28 cellular contexts compared by ENCODE assay signal in the genomic region with DNA sequence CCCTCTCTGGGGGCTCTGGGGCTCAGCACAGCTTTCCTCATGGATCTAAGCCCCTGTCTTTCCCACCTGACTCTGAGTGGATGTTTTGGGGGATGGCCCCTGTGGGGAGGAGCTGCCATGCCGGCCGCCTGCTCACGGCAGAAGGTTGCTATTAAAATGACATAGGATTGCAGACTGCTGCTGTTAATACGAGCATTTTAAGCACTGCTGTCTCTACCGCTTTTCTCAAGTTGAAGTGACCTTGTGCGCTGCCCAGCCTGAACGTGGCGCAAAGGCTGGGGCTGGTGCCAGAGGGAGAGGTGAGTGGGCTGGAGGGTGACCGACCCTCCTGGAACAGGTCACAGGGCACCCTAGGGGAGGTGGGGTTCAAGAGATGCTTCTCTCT. TPM values are rescaled to one million over a fixed set of nuclear protein-coding genes. Genes with fewer than 3 reads are reported as not detected.
DNase-seq lines count a peak whose midpoint lies in the region; ATAC-seq and TF ChIP-seq lines count a peak whose summit lies in the region.
"Had no signal": no experiment of that assay in that cellular context is flagged by ENCODE, and none has a peak within 500 bp of the region (broad histone marks: within the 10 kb centered on the region; RNA-seq: fewer than 3 reads in every experiment).

No MANE protein-coding gene starts in this region.

- no peak overlapping the region for H3K14ac ChIP-seq in neuronal stem cell (ENCODE audit: low read length)

- H3K9ac ChIP-seq in neuronal stem cell (ENCODE audit: low read depth, low read length, poor library complexity), result no peak overlapping the region
- H3K9ac ChIP-seq: BLaER1 had no signal

- intact Hi-C loops in posterior vena cava (cut with DNase I) (no loop called here), A673 (cut with micrococcal nuclease; ENCODE audit: unreplicated experiment) (no loop called here)

- BruUV-seq in A673 (replicated peaks; lab: Mats Ljungman, UMichigan), result no TSS peak

- H2BK5ac ChIP-seq in neuronal stem cell (ENCODE audit: low read length), result no peak overlapping the region

- POLR2A ChIA-PET in A673 (lab: Charles Lee; ENCODE audit: low non-redundant PET), result no interaction called here

- peak overlapping the region; percentile 77 for H3K23ac ChIP-seq in neuronal stem cell (ENCODE audit: low read depth, low read length, poor library complexity)

- no peaks in the 10 kb centered on the region for H3K27me3 ChIP-seq in RWPE2 (ENCODE audit: insufficient read depth, poor library complexity, severe bottlenecking)
- peaks cover 0 to 17% (median 0%) of the 10 kb centered on the region in 3 experiments for H3K27me3 ChIP-seq in neuronal stem cell (ENCODE audit: control insufficient read depth in 3 of 3, insufficient read depth in 3 of 3, low read depth in 1 of 3, low read length in 3 of 3)
- peaks cover 42% of the 10 kb centered on the region for H3K27me3 ChIP-seq in A673 (replicated peaks; ENCODE audit: insufficient read depth, low read depth, low read length, poor library complexity)
- H3K27me3 ChIP-seq: BE2C, BLaER1 had no signal

- no peak overlapping the region for H2AFZ ChIP-seq in neuronal stem cell (ENCODE audit: low read length)

- no peak for ATAC-seq in RWPE2 (ENCODE audit: low read depth)
- ATAC-seq: A549, GM12878 had no signal

- H3K4me3 ChIP-seq in RWPE2 (ENCODE audit: severe bottlenecking) (no peak overlapping the region), neuronal stem cell (ENCODE audit: low read length in 2 of 2) (no peak overlapping the region), coronary artery (no peak overlapping the region), A673 (ENCODE audit: low read depth, low read length, poor library complexity, severe bottlenecking) (no peak overlapping the region)
- H3K4me3 ChIP-seq: A549, BLaER1, GM12878 had no signal

- H3K27ac ChIP-seq in RWPE2 (ENCODE audit: poor library complexity, severe bottlenecking), result no peak overlapping the region
- H3K27ac ChIP-seq in neuronal stem cell (replicated peaks; ENCODE audit: low read length), result no peak overlapping the region
- no peak overlapping the region for H3K27ac ChIP-seq in coronary artery
- H3K27ac ChIP-seq in A673 (ENCODE audit: low read depth, low read length, poor library complexity, severe bottlenecking), result no peak overlapping the region
- H3K27ac ChIP-seq: 22Rv1, A549, BLaER1 had no signal

- H3K4me1 ChIP-seq in RWPE2 (ENCODE audit: insufficient read depth, poor library complexity, severe bottlenecking) (no peaks in the 10 kb centered on the region), neuronal stem cell (ENCODE audit: control insufficient read depth in 2 of 2, insufficient read depth in 1 of 2, low read depth in 1 of 2, low read length in 2 of 2) (peaks cover 0 to 3% of the 10 kb centered on the region in 2 donors), A673 (ENCODE audit: insufficient read depth, low read length, poor library complexity, severe bottlenecking) (no peaks in the 10 kb centered on the region)
- H3K4me1 ChIP-seq: A549, BE2C, BLaER1 had no signal

- CTCF ChIA-PET in A673 (lab: Charles Lee), result no interaction called here

- H3K9me3 ChIP-seq in RWPE2 (ENCODE audit: severe bottlenecking), result no peaks in the 10 kb centered on the region
- no peaks in the 10 kb centered on the region for H3K9me3 ChIP-seq in neuronal stem cell (replicated peaks in 1 of 2; ENCODE audit: control insufficient read depth in 2 of 2, insufficient read depth in 1 of 2, low read depth in 1 of 2, low read length in 2 of 2)
- no peaks in the 10 kb centered on the region for H3K9me3 ChIP-seq in A673 (ENCODE audit: low read depth, low read length, poor library complexity, severe bottlenecking)
- H3K9me3 ChIP-seq: A549, BE2C, BLaER1 had no signal

- H4K91ac ChIP-seq in neuronal stem cell (ENCODE audit: low read depth, low read length, poor library complexity), result no peak overlapping the region

- H2AK5ac ChIP-seq in neuronal stem cell (ENCODE audit: low read depth, low read length), result no peak overlapping the region

- H3K4me2 ChIP-seq in neuronal stem cell (ENCODE audit: insufficient read depth, low read length, poor library complexity, severe bottlenecking), result no peak overlapping the region
- H3K4me2 ChIP-seq: A549, BLaER1 had no signal

- H3K4ac ChIP-seq in neuronal stem cell (ENCODE audit: low read length), result no peak overlapping the region

- no peak overlapping the region for H2BK15ac ChIP-seq in neuronal stem cell (ENCODE audit: low read length)

- TF ChIP-seq CTCF in RWPE2 (IDR thresholded peaks at IDR 0.05; ENCODE audit: poor library complexity, severe bottlenecking) (no peak), coronary artery (IDR thresholded peaks at IDR 0.05) (no peak), A673 (conservative IDR thresholded peaks at IDR 0.05; ENCODE audit: low read depth, low read length) (no peak)

- H3K18ac ChIP-seq in neuronal stem cell (ENCODE audit: low read length), result no peak overlapping the region

- DNase-seq in NCI-H2227 (lab: John Stamatoyannopoulos, UW; ENCODE audit: unreplicated experiment), result peak; percentile 22
- no peak for DNase-seq in NCI-H2227 treated with DMSO at 0.1 percent for 48 hours (lab: John Stamatoyannopoulos, UW)
- peak; percentile 36 for DNase-seq in RWPE2 (ENCODE audit: low spot score)
- DNase-seq in neuronal stem cell (ENCODE audit: low spot score), result no peak
- peak; percentile 52 for DNase-seq in posterior vena cava (ENCODE audit: low spot score)
- no peak for DNase-seq in NCI-H748 (lab: John Stamatoyannopoulos, UW; ENCODE audit: unreplicated experiment)
- DNase-seq in coronary artery (ENCODE audit: low spot score), result no peak
- no peak for DNase-seq in A673 (ENCODE audit: low spot score)
- DNase-seq: ACHN; BE2C; C1 segment of cervical spinal cord; CD4-positive, alpha-beta memory T cell; CD4-positive, CD25-positive, alpha-beta regulatory T cell; CD8-positive, alpha-beta memory T cell; COR-L47; DMS 273 treated with DMSO at 0.1 percent for 48 hours; DMS153; DMS53; DMS79; DND-41; EL; GDM1 had no signal

- no peak overlapping the region for H2BK12ac ChIP-seq in neuronal stem cell (ENCODE audit: low read length)

- WGBS in neuronal stem cell (ENCODE audit: extremely low coverage in 2 of 2, insufficient read length in 2 of 2, insufficient replicate concordance in 1 of 2), 2 donors, result no CpG with 5 or more reads among the region's 9 CpGs

- no peak overlapping the region for H4K8ac ChIP-seq in neuronal stem cell (ENCODE audit: low read depth, low read length)

- H3K36me3 ChIP-seq in RWPE2 (ENCODE audit: low read depth), result no peaks in the 10 kb centered on the region
- H3K36me3 ChIP-seq in neuronal stem cell (replicated peaks in 1 of 2; ENCODE audit: control insufficient read depth in 2 of 2, insufficient read depth in 2 of 2, low read length in 2 of 2), result no peaks in the 10 kb centered on the region
- no peaks in the 10 kb centered on the region for H3K36me3 ChIP-seq in A673 (ENCODE audit: insufficient read depth, low read length, poor library complexity, severe bottlenecking)
- H3K36me3 ChIP-seq: BE2C, BLaER1 had no signal

- no peaks in the 10 kb centered on the region for H3K79me1 ChIP-seq in neuronal stem cell (ENCODE audit: low read depth, low read length)

- H2BK120ac ChIP-seq in neuronal stem cell (ENCODE audit: low read depth, low read length), result no peak overlapping the region

RNA-seq across cellular contexts. Expression of gene DISP3, which starts 58.4 kb away (rescaled TPM):
- polyA plus RNA-seq in neuronal stem cell (2013, experiment 1 of 2), result 1.1 TPM
- 1.3 TPM for polyA plus RNA-seq in neuronal stem cell (2013, experiment 2 of 2)
- not detected for total RNA-seq in posterior vena cava
- 0.49 and 0.79 TPM in 2 replicates for total RNA-seq in A673 (2021)
- total RNA-seq: G401 had no signal
- polyA plus RNA-seq: CD14-positive monocyte had no signal

Comparison
In these comparisons a context has a peak if more than half of its experiments do, and no peak if none do; other contexts are left out.
1. DNase-seq: peak in NCI-H2227 (single experiment), RWPE2 (single experiment) and posterior vena cava (single experiment); none in NCI-H2227 treated with DMSO at 0.1 percent for 48 hours (single experiment), neuronal stem cell (single experiment), NCI-H748 (single experiment), coronary artery (single experiment) and A673 (single experiment).